Comparison of ENCODE assay signal across 8 cellular contexts in the genomic region with DNA sequence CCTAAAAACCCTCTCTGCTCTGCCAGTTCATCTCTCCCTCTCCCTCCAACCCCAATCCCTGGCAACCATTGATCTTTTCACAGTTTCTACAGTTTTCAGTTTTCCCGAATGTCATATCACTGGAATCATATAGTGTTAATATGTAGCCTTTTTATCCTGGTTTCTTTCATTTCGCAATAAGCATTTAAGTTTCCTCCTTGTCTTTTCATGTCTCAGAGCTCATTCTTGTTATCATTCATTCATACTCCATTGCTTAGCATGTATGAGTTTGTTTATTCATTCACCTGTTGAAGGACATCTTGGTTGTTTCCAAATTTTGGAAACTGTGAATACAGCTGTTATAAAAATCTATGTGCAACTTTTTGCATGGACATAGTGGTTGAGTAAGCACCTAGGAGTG.
"Had no signal": no experiment of that assay in that cellular context is flagged by ENCODE, and none has a peak within 500 bp of the region (broad histone marks: within the 10 kb centered on the region; RNA-seq: fewer than 3 reads in every experiment).

No MANE protein-coding gene starts in this region.

- ATAC-seq: GM23338 had no signal

- H3K4me3 ChIP-seq: GM23338 had no signal

- H3K9me3 Mint-ChIP-seq: GM23338, H9, HFFc6 had no signal

- H3K4me2 ChIP-seq: GM23338, KMS-11 had no signal

- FAIRE-seq: H1, H54 had no signal

- H3K27ac Mint-ChIP-seq: GM23338, H9, HFFc6 had no signal

- H2AFZ ChIP-seq: GM23338 had no signal

- DNase-seq: H9, HCEC 1CT, HFFc6, KBM-7 had no signal

- H3K4me3 Mint-ChIP-seq: GM23338, H9, HFFc6 had no signal

- H3K27ac ChIP-seq: KMS-11 had no signal

- H3K9ac ChIP-seq: KMS-11 had no signal
